ENCODE assay signal across 19 cellular contexts in the genomic region with DNA sequence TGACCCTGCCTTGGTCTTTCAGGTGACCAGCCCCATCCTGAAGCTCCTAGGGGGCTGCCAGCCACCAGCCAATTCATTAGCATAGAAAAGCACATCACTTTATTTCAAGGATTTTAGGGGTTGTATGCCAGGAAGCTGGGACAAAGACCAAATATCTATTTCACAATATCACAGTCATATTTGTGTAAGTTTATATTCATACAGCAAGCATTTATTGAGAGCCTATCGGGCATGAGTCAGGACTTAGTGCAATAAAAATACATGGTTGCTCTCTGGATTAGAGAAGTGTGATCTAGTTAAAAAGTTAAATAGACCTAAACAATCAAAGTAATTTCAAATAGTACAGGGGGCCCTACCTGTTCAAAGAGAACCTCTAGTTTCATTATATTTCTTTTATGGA.
"Had no signal": no experiment of that assay in that cellular context is flagged by ENCODE, and none has a peak within 500 bp of the region (broad histone marks: within the 10 kb centered on the region; RNA-seq: fewer than 3 reads in every experiment).

No MANE protein-coding gene starts in this region.

- DNase-seq: activated CD4-positive, alpha-beta memory T cell treated with anti-CD3 and anti-CD28 coated beads for 36 hours; activated CD4-positive, alpha-beta T cell treated with anti-CD3 and anti-CD28 coated beads for 1 hour; activated gamma-delta T cell treated with Interleukin-2 at 50 U/mL for 16 hours; activated T-cell treated with anti-CD3 and anti-CD28 coated beads, Interleukin-2, amount 50 U/mL, for 48 hours; caudate nucleus; effector CD8-positive, alpha-beta T cell; heart left ventricle; islet precursor cell; left ventricle myocardium inferior; mesenchymal stem cell; nephron progenitor cell; ovary; substantia nigra; T-helper 9 cell; transverse colon had no signal

- ATAC-seq: heart left ventricle; stimulated activated memory B cell treated with anti-CD40 and anti-IgM and Interleukin-4, amounts not matched to agents 10 μg/mL and 1 μg/mL and 100 μg/mL, for 72 hours had no signal

- H3K36me3 ChIP-seq: ovary had no signal

- H3K4me3 ChIP-seq: coronary artery, heart left ventricle, left ventricle myocardium inferior, ovary, transverse colon had no signal

- FAIRE-seq: astrocyte, frontal cortex had no signal

- H3K4me3 Mint-ChIP-seq: activated CD4-positive, alpha-beta memory T cell treated with anti-CD3 and anti-CD28 coated beads for 36 hours; nephron progenitor cell; stimulated activated memory B cell treated with anti-CD40 and anti-IgM and Interleukin-4, amounts not matched to agents 10 μg/mL and 1 μg/mL and 100 μg/mL, for 72 hours had no signal

- H3K27ac ChIP-seq: coronary artery, heart left ventricle, left ventricle myocardium inferior, ovary, transverse colon had no signal

- H3K4me1 ChIP-seq: transverse colon had no signal

- H3K27ac Mint-ChIP-seq: activated CD4-positive, alpha-beta memory T cell treated with anti-CD3 and anti-CD28 coated beads for 36 hours; nephron progenitor cell; stimulated activated memory B cell treated with anti-CD40 and anti-IgM and Interleukin-4, amounts not matched to agents 10 μg/mL and 1 μg/mL and 100 μg/mL, for 72 hours had no signal

- H3K27me3 ChIP-seq: heart left ventricle, ovary, transverse colon had no signal

- H3K27me3 Mint-ChIP-seq: activated CD4-positive, alpha-beta memory T cell treated with anti-CD3 and anti-CD28 coated beads for 36 hours; stimulated activated memory B cell treated with anti-CD40 and anti-IgM and Interleukin-4, amounts not matched to agents 10 μg/mL and 1 μg/mL and 100 μg/mL, for 72 hours had no signal

- H3K4me1 Mint-ChIP-seq: stimulated activated memory B cell treated with anti-CD40 and anti-IgM and Interleukin-4, amounts not matched to agents 10 μg/mL and 1 μg/mL and 100 μg/mL, for 72 hours had no signal

- H3K9me3 ChIP-seq: heart left ventricle, left ventricle myocardium inferior, ovary, transverse colon had no signal
